In genomic region chr2:18439716-18440115, GRCh38 we compare ENCODE assay signal across 14 cellular contexts.
DNase-seq lines count a peak whose midpoint lies in the region; ATAC-seq and TF ChIP-seq lines count a peak whose summit lies in the region.
"Had no signal": no experiment of that assay in that cellular context is flagged by ENCODE, and none has a peak within 500 bp of the region (broad histone marks: within the 10 kb centered on the region; RNA-seq: fewer than 3 reads in every experiment).

No MANE protein-coding gene starts in this region.

- CTCF ChIA-PET in IMR-90 (lab: Yijun Ruan, JAX): no interaction called here
- CTCF ChIA-PET in activated CD8-positive, alpha-beta memory T cell treated with anti-CD3 and anti-CD28 coated beads, Interleukin-2, amount 10 ng/mL, durations not matched to agents 7 days and 5 days (lab: Charles Lee): no interaction called here

- H2BK20ac ChIP-seq in IMR-90 (ENCODE audit: low read depth, low read length): peak overlapping the region; percentile 36; the same call in 1 of the 2 replicates

- no peaks in the 10 kb centered on the region for H3K79me2 ChIP-seq in MM.1S (ENCODE audit: low read length)

- H3K27ac ChIP-seq in IMR-90 (ENCODE audit: insufficient read depth, low read length) (no peak overlapping the region), esophagus muscularis mucosa (replicated peaks in 1 of 4) (peak overlapping the region in 3 of 4 donors; percentile 13 to 30 (median 18)), MM.1S (ENCODE audit: low read length) (no peak overlapping the region)
- H3K27ac ChIP-seq: C4-2B, HL-60 had no signal

- peak overlapping the region; percentile 46; the same call in 1 of the 2 replicates for H3K18ac ChIP-seq in IMR-90 (ENCODE audit: low read depth, low read length)

- H3K9me3 ChIP-seq in IMR-90 (ENCODE audit: control insufficient read depth, insufficient read depth, low read length): no peaks in the 10 kb centered on the region
- no peaks in the 10 kb centered on the region for H3K9me3 ChIP-seq in esophagus muscularis mucosa
- H3K9me3 ChIP-seq in MM.1S (replicated peaks; ENCODE audit: insufficient read depth, low read length): no peaks in the 10 kb centered on the region
- H3K9me3 ChIP-seq: Caco-2 had no signal

- H3K4me1 Mint-ChIP-seq in activated CD4-positive, alpha-beta T cell treated with anti-CD3 and anti-CD28 coated beads, Interleukin-2, amount 10 ng/mL, durations not matched to agents 24 days and 14 days: no peaks in the 10 kb centered on the region
- no peaks in the 10 kb centered on the region for H3K4me1 Mint-ChIP-seq in activated CD8-positive, alpha-beta memory T cell treated with anti-CD3 and anti-CD28 coated beads, Interleukin-2, amount 10 ng/mL, durations not matched to agents 7 days and 5 days
- H3K4me1 Mint-ChIP-seq: GM23338, IgD-negative memory B cell had no signal

- peak overlapping the region; percentile 13; the same call in 1 of the 2 replicates for H4K91ac ChIP-seq in IMR-90 (ENCODE audit: insufficient read depth, low read depth, low read length)

- POLR2A ChIA-PET in IMR-90 (lab: Charles Lee; ENCODE audit: unreplicated experiment): no interaction called here

- H3K9me3 Mint-ChIP-seq in activated CD4-positive, alpha-beta T cell treated with anti-CD3 and anti-CD28 coated beads, Interleukin-2, amount 10 ng/mL, durations not matched to agents 24 days and 14 days: no peaks in the 10 kb centered on the region
- H3K9me3 Mint-ChIP-seq in activated CD8-positive, alpha-beta memory T cell treated with anti-CD3 and anti-CD28 coated beads, Interleukin-2, amount 10 ng/mL, durations not matched to agents 7 days and 5 days (ENCODE audit: low read depth): no peaks in the 10 kb centered on the region
- H3K9me3 Mint-ChIP-seq: CD4-positive, alpha-beta T cell; GM23338; IgD-negative memory B cell had no signal

- no CpG with 5 or more reads among the region's 3 CpGs for WGBS in IMR-90 (ENCODE audit: extremely low coverage in 2 of 2, insufficient read length in 1 of 2), 2 experiments
- 78% methylated on average over 3 of the region's 3 CpGs for WGBS in esophagus muscularis mucosa

- intact Hi-C loops in activated CD4-positive, alpha-beta T cell treated with anti-CD3 and anti-CD28 coated beads, Interleukin-2, amount 10 ng/mL, durations not matched to agents 24 days and 14 days (cut with micrococcal nuclease): no loop called here
- intact Hi-C loops in IMR-90 (cut with micrococcal nuclease) (loop anchor here (5.0 to 10.0 kb wide), 3 partner anchors 685 to 1423 kb away; no protein-coding TSS in a partner anchor), esophagus muscularis mucosa (cut with DNase I) (loop anchor here (2.0 to 10.0 kb wide), 2 partner anchors 75 to 305 kb away; no protein-coding TSS in a partner anchor)

- H2AK9ac ChIP-seq in IMR-90 (replicated peaks; ENCODE audit: low read depth, low read length, poor library complexity): no peak overlapping the region

- H2BK120ac ChIP-seq in IMR-90 (ENCODE audit: low read depth, low read length): peak overlapping the region; percentile 28

- H3K14ac ChIP-seq in IMR-90 (replicated peaks; ENCODE audit: low read depth, low read length): peak overlapping the region; percentile 23; the same call in 1 of the 2 replicates

- H3K4ac ChIP-seq in IMR-90 (ENCODE audit: low read depth, low read length): peak overlapping the region; percentile 7; the same call in 1 of the 2 replicates

- H2BK5ac ChIP-seq in IMR-90 (ENCODE audit: low read depth, low read length, poor library complexity, severe bottlenecking): peak overlapping the region; percentile 21

- dilution Hi-C loops in IMR-90 (cut with HindIII; ENCODE audit: low sequenced_read_pairs, unreplicated experiment): no loop called here

- peaks cover 6% of the 10 kb centered on the region; the same call in 1 of the 2 replicates for H3K9me1 ChIP-seq in IMR-90 (ENCODE audit: insufficient read depth, low read length)

- no peaks in the 10 kb centered on the region for H3F3A ChIP-seq in MM.1S (ENCODE audit: insufficient read depth, low read length)

- H3K27me3 ChIP-seq in IMR-90 (ENCODE audit: control insufficient read depth, insufficient read depth, low read length) (no peaks in the 10 kb centered on the region), esophagus muscularis mucosa (no peaks in the 10 kb centered on the region), MM.1S (replicated peaks; ENCODE audit: insufficient read depth, low read length) (no peaks in the 10 kb centered on the region)

- H4K20me1 ChIP-seq in IMR-90 (ENCODE audit: insufficient read depth, low read length) (no peaks in the 10 kb centered on the region), MM.1S (ENCODE audit: insufficient read depth, low read length) (no peaks in the 10 kb centered on the region)

- H3K36me3 Mint-ChIP-seq in activated CD4-positive, alpha-beta T cell treated with anti-CD3 and anti-CD28 coated beads, Interleukin-2, amount 10 ng/mL, durations not matched to agents 24 days and 14 days (ENCODE audit: low read depth): no peaks in the 10 kb centered on the region
- no peaks in the 10 kb centered on the region for H3K36me3 Mint-ChIP-seq in activated CD8-positive, alpha-beta memory T cell treated with anti-CD3 and anti-CD28 coated beads, Interleukin-2, amount 10 ng/mL, durations not matched to agents 7 days and 5 days
- H3K36me3 Mint-ChIP-seq: IgD-negative memory B cell had no signal

- in situ Hi-C loops in IMR-90 (cut with MboI; ENCODE audit: low sequenced_read_pairs): loop anchor here (10.0 kb wide), 3 partner anchors 305 to 1415 kb away; no protein-coding TSS in a partner anchor

- peaks cover 13% of the 10 kb centered on the region for H3K27me3 Mint-ChIP-seq in activated CD4-positive, alpha-beta T cell treated with anti-CD3 and anti-CD28 coated beads, Interleukin-2, amount 10 ng/mL, durations not matched to agents 24 days and 14 days
- peaks cover 14% of the 10 kb centered on the region for H3K27me3 Mint-ChIP-seq in activated CD8-positive, alpha-beta memory T cell treated with anti-CD3 and anti-CD28 coated beads, Interleukin-2, amount 10 ng/mL, durations not matched to agents 7 days and 5 days

- no peak for TF ChIP-seq EP300 in esophagus muscularis mucosa (IDR thresholded peaks at IDR 0.05)

- ATAC-seq in IMR-90 (ENCODE audit: low read depth) (no peak), GM18519 (IDR thresholded peaks at IDR 0.05; ENCODE audit: low FRiP score, unreplicated experiment) (no peak)
- no peak for ATAC-seq in activated CD8-positive, alpha-beta memory T cell treated with anti-CD3 and anti-CD28 coated beads, Interleukin-2, amount 10 ng/mL, durations not matched to agents 7 days and 5 days
- ATAC-seq: GM23338 had no signal

- TF ChIP-seq RAD21 in IMR-90 (IDR thresholded peaks at IDR 0.05; ENCODE audit: low read length): no peak

- no peak for TF ChIP-seq POLR2A in IMR-90 (IDR thresholded peaks at IDR 0.05; ENCODE audit: low read depth, low read length)
- no peak for TF ChIP-seq POLR2A in esophagus muscularis mucosa (IDR thresholded peaks at IDR 0.05; ENCODE audit: low read depth)

- peak; percentile 3 for DNase-seq in activated CD4-positive, alpha-beta T cell treated with anti-CD3 and anti-CD28 coated beads, Interleukin-2, amount 10 ng/mL, durations not matched to agents 24 days and 14 days
- DNase-seq in activated CD4-positive, alpha-beta T cell treated with anti-CD3 and anti-CD28 coated beads, Interleukin-2, amount 50 U/mL, for 1 hour: no peak
- DNase-seq in IMR-90 (no peak), esophagus muscularis mucosa (ENCODE audit: extremely low spot score) (no peak), MM.1S (no peak)
- no peak for DNase-seq in activated CD8-positive, alpha-beta memory T cell treated with anti-CD3 and anti-CD28 coated beads, Interleukin-2, amount 10 ng/mL, durations not matched to agents 7 days and 5 days
- DNase-seq: AML-193; Caco-2; CD4-positive, alpha-beta T cell had no signal

- no peaks in the 10 kb centered on the region for H3K36me3 ChIP-seq in IMR-90 (ENCODE audit: control insufficient read depth, insufficient read depth, low read length)
- H3K36me3 ChIP-seq in esophagus muscularis mucosa: no peaks in the 10 kb centered on the region
- no peaks in the 10 kb centered on the region for H3K36me3 ChIP-seq in MM.1S (replicated peaks; ENCODE audit: insufficient read depth, low read length)

- H2AFZ ChIP-seq in IMR-90 (replicated peaks; ENCODE audit: low read length, poor library complexity) (no peak overlapping the region), MM.1S (ENCODE audit: low read length) (no peak overlapping the region)
- H2AFZ ChIP-seq: GM23338 had no signal

- H3K23ac ChIP-seq in IMR-90 (ENCODE audit: low read depth, low read length): no peak overlapping the region

- H4K5ac ChIP-seq in IMR-90 (ENCODE audit: low read depth, low read length): peak overlapping the region; percentile 27; the same call in 1 of the 2 replicates

- no peak overlapping the region for H3K27ac Mint-ChIP-seq in activated CD4-positive, alpha-beta T cell treated with anti-CD3 and anti-CD28 coated beads, Interleukin-2, amount 10 ng/mL, durations not matched to agents 24 days and 14 days
- no peak overlapping the region for H3K27ac Mint-ChIP-seq in activated CD8-positive, alpha-beta memory T cell treated with anti-CD3 and anti-CD28 coated beads, Interleukin-2, amount 10 ng/mL, durations not matched to agents 7 days and 5 days
- H3K27ac Mint-ChIP-seq: CD4-positive, alpha-beta T cell; GM23338; IgD-negative memory B cell had no signal

- H3K4me1 ChIP-seq in IMR-90 (ENCODE audit: control insufficient read depth, insufficient read depth, low read length) (peaks cover 9% of the 10 kb centered on the region), esophagus muscularis mucosa (peaks cover 0 to 49% (median 37%) of the 10 kb centered on the region in 4 donors), MM.1S (ENCODE audit: low read length) (no peaks in the 10 kb centered on the region)
- H3K4me1 ChIP-seq: Caco-2 had no signal

- H3K9me2 ChIP-seq in MM.1S (replicated peaks; ENCODE audit: insufficient read depth, low read length): no peaks in the 10 kb centered on the region

- H3K4me2 ChIP-seq in IMR-90 (ENCODE audit: low read depth, low read length) (no peak overlapping the region), MM.1S (ENCODE audit: low read depth, low read length) (no peak overlapping the region)
- H3K4me2 ChIP-seq: GM23338 had no signal

- no peaks in the 10 kb centered on the region for H3K79me1 ChIP-seq in IMR-90 (ENCODE audit: low read depth in 1 of 2, low read length in 2 of 2)

- H3K4me3 ChIP-seq in IMR-90 (ENCODE audit: insufficient read depth, low read depth, low read length) (no peak overlapping the region), esophagus muscularis mucosa (no peak overlapping the region), MM.1S (ENCODE audit: low read length) (no peak overlapping the region)
- H3K4me3 ChIP-seq: GM23338 had no signal

- no peak for TF ChIP-seq CTCF in IMR-90 (conservative IDR thresholded peaks at IDR 0.05; ENCODE audit: low read depth, low read length)
- TF ChIP-seq CTCF in esophagus muscularis mucosa (IDR thresholded peaks at IDR 0.05): no peak
- no peak for TF ChIP-seq CTCF in MM.1S (IDR thresholded peaks at IDR 0.05; ENCODE audit: low read length)

- H3K56ac ChIP-seq in IMR-90 (ENCODE audit: extremely low read depth, insufficient read depth, low read length): no peak overlapping the region

- no peak overlapping the region; a peak in 1 of 4 replicates for H4K8ac ChIP-seq in IMR-90 (ENCODE audit: low read depth in 2 of 2, low read length in 2 of 2)

- no peak overlapping the region for H3K4me3 Mint-ChIP-seq in activated CD4-positive, alpha-beta T cell treated with anti-CD3 and anti-CD28 coated beads, Interleukin-2, amount 10 ng/mL, durations not matched to agents 24 days and 14 days
- H3K4me3 Mint-ChIP-seq in activated CD8-positive, alpha-beta memory T cell treated with anti-CD3 and anti-CD28 coated beads, Interleukin-2, amount 10 ng/mL, durations not matched to agents 7 days and 5 days: no peak overlapping the region
- H3K4me3 Mint-ChIP-seq: CD4-positive, alpha-beta T cell; GM23338; IgD-negative memory B cell had no signal

- 0 out of 2 replicates have a peak overlapping the region, but pooled peaks have one; percentile 46 for H2AK5ac ChIP-seq in IMR-90 (ENCODE audit: low read depth, low read length)

- 0 out of 3 replicates have a peak overlapping the region, but pooled peaks have one; percentile 29 for H2BK15ac ChIP-seq in IMR-90 (ENCODE audit: low read depth, low read length)

- H3K9ac ChIP-seq in IMR-90 (ENCODE audit: low read depth, low read length) (no peak overlapping the region), MM.1S (ENCODE audit: low read length) (no peak overlapping the region)

- BruUV-seq in IMR-90 (replicated peaks; lab: Mats Ljungman, UMichigan): no TSS peak

Comparison
In these comparisons a context has a peak if more than half of its experiments do, and no peak if none do; other contexts are left out.
1. H3K27ac ChIP-seq: peak in esophagus muscularis mucosa (3 of 4); none in IMR-90 (single experiment) and MM.1S (single experiment).